Comparison of ENCODE assay signal across 16 cellular contexts in genomic region chr12:66746489-66747201, GRCh38.
DNase-seq lines count a peak whose midpoint lies in the region; TF ChIP-seq lines count a peak whose summit lies in the region.
"Had no signal": no experiment of that assay in that cellular context is flagged by ENCODE, and none has a peak within 500 bp of the region (broad histone marks: within the 10 kb centered on the region; RNA-seq: fewer than 3 reads in every experiment).

No MANE protein-coding gene starts in this region.

- peaks cover 10% of the 10 kb centered on the region for H3K4me1 ChIP-seq in endodermal cell (ENCODE audit: control insufficient read depth, insufficient read depth, low read length)
- H3K4me1 ChIP-seq: Caco-2 had no signal

- H3K4me3 Mint-ChIP-seq in endodermal cell = no peak overlapping the region
- no peak overlapping the region for H3K4me3 Mint-ChIP-seq in activated CD4-positive, alpha-beta memory T cell treated with anti-CD3 and anti-CD28 coated beads, Interleukin-2, amount 10 ng/mL, durations not matched to agents 7 days and 5 days
- H3K4me3 Mint-ChIP-seq: CD14-positive monocyte; CD8-positive, alpha-beta T cell; IgD-negative memory B cell had no signal

- peaks cover 42% of the 10 kb centered on the region for H3K27me3 Mint-ChIP-seq in endodermal cell (ENCODE audit: insufficient read depth)
- H3K27me3 Mint-ChIP-seq in activated CD4-positive, alpha-beta memory T cell treated with anti-CD3 and anti-CD28 coated beads, Interleukin-2, amount 10 ng/mL, durations not matched to agents 7 days and 5 days = peaks cover 9% of the 10 kb centered on the region

- H3K9me3 ChIP-seq in endodermal cell (ENCODE audit: control insufficient read depth, low read length) = no peaks in the 10 kb centered on the region
- H3K9me3 ChIP-seq: Caco-2 had no signal

- H3K27ac Mint-ChIP-seq in endodermal cell = no peak overlapping the region
- H3K27ac Mint-ChIP-seq in activated CD4-positive, alpha-beta memory T cell treated with anti-CD3 and anti-CD28 coated beads, Interleukin-2, amount 10 ng/mL, durations not matched to agents 7 days and 5 days = no peak overlapping the region
- H3K27ac Mint-ChIP-seq: CD14-positive monocyte; CD8-positive, alpha-beta T cell; IgD-negative memory B cell had no signal

- no peaks in the 10 kb centered on the region for H3K36me3 Mint-ChIP-seq in endodermal cell (ENCODE audit: low read depth)
- no peaks in the 10 kb centered on the region for H3K36me3 Mint-ChIP-seq in activated CD4-positive, alpha-beta memory T cell treated with anti-CD3 and anti-CD28 coated beads, Interleukin-2, amount 10 ng/mL, durations not matched to agents 7 days and 5 days (ENCODE audit: low read depth)
- H3K36me3 Mint-ChIP-seq: CD14-positive monocyte; CD8-positive, alpha-beta T cell; IgD-negative memory B cell had no signal

- H3K27ac ChIP-seq in endodermal cell (ENCODE audit: low read depth, low read length) = no peak overlapping the region
- H3K27ac ChIP-seq in caudate nucleus (ENCODE audit: low read depth, low read length) = no peak overlapping the region
- H3K27ac ChIP-seq: 22Rv1 had no signal

- TF ChIP-seq CTCF in endodermal cell (conservative IDR thresholded peaks at IDR 0.05) = no peak

- 6% methylated on average over 1 of the region's 1 CpG; no CpG with 5 or more reads in 1 of the 2 experiments for WGBS in endodermal cell (ENCODE audit: insufficient coverage in 1 of 2, insufficient read length in 1 of 2), 2 experiments

- H3K9ac ChIP-seq in endodermal cell (ENCODE audit: extremely low read depth, low read length, poor library complexity, severe bottlenecking) = no peak overlapping the region

- H3K4me3 ChIP-seq in endodermal cell (ENCODE audit: low read length) = no peak overlapping the region
- H3K4me3 ChIP-seq: GM12878 had no signal

- peaks cover 49% of the 10 kb centered on the region for H3K4me1 Mint-ChIP-seq in endodermal cell
- peaks cover 4% of the 10 kb centered on the region for H3K4me1 Mint-ChIP-seq in activated CD4-positive, alpha-beta memory T cell treated with anti-CD3 and anti-CD28 coated beads, Interleukin-2, amount 10 ng/mL, durations not matched to agents 7 days and 5 days

- H3K27me3 ChIP-seq in endodermal cell (ENCODE audit: control insufficient read depth, insufficient read depth, low read length, poor library complexity, severe bottlenecking) = peaks cover 60% of the 10 kb centered on the region

- no peaks in the 10 kb centered on the region for H3K36me3 ChIP-seq in endodermal cell (ENCODE audit: control insufficient read depth, insufficient read depth, low read length)

- no peaks in the 10 kb centered on the region for H3K9me3 Mint-ChIP-seq in endodermal cell
- no peaks in the 10 kb centered on the region for H3K9me3 Mint-ChIP-seq in activated CD4-positive, alpha-beta memory T cell treated with anti-CD3 and anti-CD28 coated beads, Interleukin-2, amount 10 ng/mL, durations not matched to agents 7 days and 5 days

- DNase-seq in COR-L47 (lab: John Stamatoyannopoulos, UW) (peak; percentile 16), HEK293T (ENCODE audit: extremely low spot score) (no peak), NCI-H82 treated with DMSO at 0.1 percent for 48 hours (lab: John Stamatoyannopoulos, UW; ENCODE audit: unreplicated experiment) (peak; percentile 30), endodermal cell (peak; percentile 81), HuH-7.5 (ENCODE audit: low spot score) (no peak), caudate nucleus (lab: John Stamatoyannopoulos, UW) (no peak)
- no peak for DNase-seq in activated CD4-positive, CD25-positive, alpha-beta regulatory T cell (lab: John Stamatoyannopoulos, UW)
- DNase-seq in activated CD4-positive, alpha-beta memory T cell treated with anti-CD3 and anti-CD28 coated beads, Interleukin-2, amount 10 ng/mL, durations not matched to agents 7 days and 5 days = no peak
- DNase-seq: Caco-2; CD8-positive, alpha-beta T cell; GOT3; HCEC 1CT had no signal

- POLR2A ChIA-PET in HEK293T (lab: Yijun Ruan, JAX) = interaction anchor here (1.4 kb wide), 1 partner anchor 578 kb away, joined by 4 read pairs; no protein-coding TSS in a partner anchor
- POLR2A ChIA-PET in activated CD4-positive, alpha-beta memory T cell treated with anti-CD3 and anti-CD28 coated beads, Interleukin-2, amount 10 ng/mL, durations not matched to agents 7 days and 5 days (lab: Charles Lee) = no interaction called here

- CTCF ChIA-PET in HEK293T (lab: Yijun Ruan, JAX) = no interaction called here
- CTCF ChIA-PET in activated CD4-positive, alpha-beta memory T cell treated with anti-CD3 and anti-CD28 coated beads, Interleukin-2, amount 10 ng/mL, durations not matched to agents 7 days and 5 days (lab: Charles Lee) = no interaction called here

TF ChIP-seq in HEK293T, 16 proteins besides CTCF, POLR2A, EP300 and RAD21:
- TF ChIP-seq PKNOX1 (IDR thresholded peaks at IDR 0.05) (peak; percentile 11; the same call in 1 of the 2 replicates), L3MBTL2 (conservative IDR thresholded peaks at IDR 0.05) (no peak)

Comparison
In these comparisons a context has a peak if more than half of its experiments do, and no peak if none do; other contexts are left out.
1. DNase-seq: peak in COR-L47 (single experiment), NCI-H82 treated with DMSO at 0.1 percent for 48 hours (single experiment) and endodermal cell (single experiment); none in HEK293T (single experiment), activated CD4-positive, CD25-positive, alpha-beta regulatory T cell (0 of 4), HuH-7.5 (single experiment), caudate nucleus (0 of 61) and activated CD4-positive, alpha-beta memory T cell treated with anti-CD3 and anti-CD28 coated beads, Interleukin-2, amount 10 ng/mL, durations not matched to agents 7 days and 5 days (single experiment).